29 cellular contexts compared by ENCODE assay signal in the genomic region with DNA sequence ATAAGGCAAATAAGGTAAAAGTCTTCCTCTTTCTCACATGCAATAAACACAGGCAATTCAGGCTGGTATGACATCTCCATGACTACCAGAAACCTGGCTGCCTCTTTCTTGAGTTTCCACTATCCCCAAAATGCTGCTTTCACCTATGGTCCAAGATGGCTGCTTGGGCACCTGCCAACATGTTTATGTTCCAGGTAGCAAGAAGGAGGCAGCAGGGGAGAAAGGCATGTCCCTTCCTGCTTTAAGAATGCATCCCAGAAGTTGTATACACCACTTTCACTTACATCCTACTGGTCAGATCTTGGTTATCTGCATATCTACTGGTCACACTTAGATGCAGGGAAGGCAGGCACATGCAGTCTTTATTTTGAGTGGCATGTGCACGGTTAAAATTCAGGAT.
"Had no signal": no experiment of that assay in that cellular context is flagged by ENCODE, and none has a peak within 500 bp of the region (broad histone marks: within the 10 kb centered on the region; RNA-seq: fewer than 3 reads in every experiment).

No MANE protein-coding gene starts in this region.

- DNase-seq: activated CD4-positive, alpha-beta T cell treated with anti-CD3 and anti-CD28 coated beads for 48 hours; activated CD4-positive, alpha-beta T cell treated with anti-CD3 and anti-CD28 coated beads, Interleukin-2, amount 50 U/mL, for 48 hours; activated CD8-positive, alpha-beta memory T cell treated with anti-CD3 and anti-CD28 coated beads for 24 hours; activated effector memory CD4-positive, alpha-beta T cell treated with Interleukin-2 at 50 U/mL for 16 hours; activated naive CD4-positive, alpha-beta T cell treated with Interleukin-2 at 50 U/mL for 16 hours; activated naive CD8-positive, alpha-beta T cell treated with anti-CD3 and anti-CD28 coated beads for 36 hours; amygdala; colonic mucosa; effector CD8-positive, alpha-beta T cell; gastrocnemius medialis; glutamatergic neuron; kidney; left colon; naive B cell; nephron progenitor cell; ovary; spleen; stimulated activated naive CD8-positive, alpha-beta T cell treated with anti-CD3 and anti-CD28 coated beads, Interleukin-15, Interleukin-2, amounts not matched to agents 100 U/mL and 50 U/mL, for 24 hours; T1000; testis; uterus; WERI-Rb-1 had no signal

- H3K36me3 Mint-ChIP-seq: activated naive CD8-positive, alpha-beta T cell treated with anti-CD3 and anti-CD28 coated beads for 36 hours; mesothelial cell of epicardium; naive B cell; type B pancreatic cell had no signal

- H3K27me3 Mint-ChIP-seq: activated naive CD8-positive, alpha-beta T cell treated with anti-CD3 and anti-CD28 coated beads for 36 hours; type B pancreatic cell had no signal

- H3K4me1 Mint-ChIP-seq: activated naive CD8-positive, alpha-beta T cell treated with anti-CD3 and anti-CD28 coated beads for 36 hours; mesothelial cell of epicardium; naive B cell; nephron progenitor cell had no signal

- H3K27me3 ChIP-seq: colonic mucosa, gastrocnemius medialis, neutrophil, ovary, testis, uterus had no signal

- H3K9me3 Mint-ChIP-seq: activated naive CD8-positive, alpha-beta T cell treated with anti-CD3 and anti-CD28 coated beads for 36 hours; T-helper 1 cell treated with Interleukin-12 subunit alpha and Interleukin-12 subunit beta and Interleukin-4 antibody, amounts not matched to agents 30 μg/mL and 1 μg/mL, for 36 hours; type B pancreatic cell had no signal

- H3K9me3 ChIP-seq: colonic mucosa, gastrocnemius medialis, neutrophil, ovary, prostate gland, spleen, testis, uterus had no signal

- H3K4me3 Mint-ChIP-seq: activated naive CD8-positive, alpha-beta T cell treated with anti-CD3 and anti-CD28 coated beads for 36 hours; mesothelial cell of epicardium; naive B cell; nephron progenitor cell; T-helper 1 cell treated with Interleukin-12 subunit alpha and Interleukin-12 subunit beta and Interleukin-4 antibody, amounts not matched to agents 30 μg/mL and 1 μg/mL, for 36 hours; type B pancreatic cell had no signal

- H3K4me3 ChIP-seq: colonic mucosa, gastrocnemius medialis, ovary, prostate gland, spleen, testis, uterus had no signal

- H3K36me3 ChIP-seq: colonic mucosa, gastrocnemius medialis, neutrophil, ovary, prostate gland, spleen, uterus, WERI-Rb-1 had no signal

- ATAC-seq: activated CD4-positive, CD25-positive, alpha-beta regulatory T cell treated with anti-CD3 and anti-CD28 coated beads, Interleukin-2, amount 50 U/mL, for 24 hours; gastrocnemius medialis; left colon; stimulated activated naive CD8-positive, alpha-beta T cell treated with anti-CD3 and anti-CD28 coated beads, Interleukin-15, Interleukin-2, amounts not matched to agents 100 U/mL and 50 U/mL, for 24 hours had no signal

- H3K27ac Mint-ChIP-seq: activated naive CD8-positive, alpha-beta T cell treated with anti-CD3 and anti-CD28 coated beads for 36 hours; mesothelial cell of epicardium; nephron progenitor cell; T-helper 1 cell treated with Interleukin-12 subunit alpha and Interleukin-12 subunit beta and Interleukin-4 antibody, amounts not matched to agents 30 μg/mL and 1 μg/mL, for 36 hours; type B pancreatic cell had no signal

- FAIRE-seq: endometrium, kidney had no signal

- H3K4me1 ChIP-seq: colonic mucosa, gastrocnemius medialis, prostate gland, spleen, testis, uterus had no signal

- H3K27ac ChIP-seq: colonic mucosa, gastrocnemius medialis, neutrophil, ovary, prostate gland, spleen, testis, uterus, WERI-Rb-1 had no signal
